Comparison of ENCODE assay signal across 8 cellular contexts in the genomic region with DNA sequence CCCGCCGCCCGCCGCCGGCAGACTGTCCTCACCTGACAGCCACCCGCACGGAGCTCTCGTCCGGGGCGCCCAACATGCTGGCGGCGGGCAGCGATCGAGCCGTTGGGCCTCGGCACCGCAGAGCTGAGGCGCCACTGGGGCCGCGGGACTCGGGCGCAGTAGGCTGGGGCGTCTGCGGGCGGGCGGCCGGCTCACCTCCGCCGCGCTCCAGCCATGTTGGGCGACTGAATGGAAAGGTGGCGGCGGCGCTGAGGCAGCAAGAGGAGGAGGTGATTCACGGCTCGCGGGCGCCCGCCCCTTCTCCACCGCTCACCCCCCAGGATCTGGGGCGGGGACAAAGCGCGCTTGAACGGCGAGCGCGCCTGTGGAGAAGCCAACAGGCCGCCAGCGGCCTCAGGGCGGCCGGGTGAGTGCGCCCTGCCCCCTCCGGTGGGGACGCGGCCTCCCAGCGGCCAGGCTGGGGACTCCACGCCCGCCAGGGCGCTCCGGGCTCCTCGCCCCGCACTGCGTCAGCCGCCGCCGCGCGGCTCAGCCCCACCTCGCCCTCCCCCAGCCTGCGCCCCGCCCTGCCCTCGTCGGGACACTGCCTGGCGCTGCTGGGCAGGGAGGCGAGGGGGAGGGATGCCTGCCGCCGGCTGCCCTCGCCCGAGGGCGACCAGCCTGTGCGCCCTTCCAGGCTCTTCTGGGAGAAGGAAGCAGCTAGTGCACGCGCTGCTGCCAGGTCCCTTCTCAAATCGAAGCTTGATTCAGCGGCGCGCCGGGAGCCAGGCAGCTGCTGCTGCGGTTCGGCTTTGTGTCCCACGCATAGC.
DNase-seq lines count a peak whose midpoint lies in the region; ATAC-seq lines count a peak whose summit lies in the region.

Gene KIF21A, minus strand, starts transcription at position 226 of the 809 bp plus-strand sequence. Its CDS starts 150 bp downstream, at position 76.

- ATAC-seq in GM18909 (IDR thresholded peaks at IDR 0.05; ENCODE audit: poor library complexity, unreplicated experiment) = peak; percentile 96
- ATAC-seq in HG03159 (IDR thresholded peaks at IDR 0.05; ENCODE audit: unreplicated experiment) = peak; percentile 98

- DNase-seq in AG08395 (ENCODE audit: low spot score) = peak; percentile 91
- DNase-seq in NCI-H345 (lab: John Stamatoyannopoulos, UW) = peak; percentile 88
- peak; percentile 82 to 87 for DNase-seq in activated CD4-positive, alpha-beta T cell treated with anti-CD3 and anti-CD28 coated beads for 4 hours
- DNase-seq in stimulated activated CD4-positive, alpha-beta T cell treated with anti-CD3 and anti-CD28 coated beads, Interleukin-1b, Interleukin-23, amount 100 ng/mL, for 4 hours (ENCODE audit: low read depth in 2 of 2) = peak; percentile 74 to 83

- H3K27ac ChIP-seq in cingulate gyrus (ENCODE audit: low read depth, low read length) = peak within 1 kb of the TSS; percentile 96
- peak within 1 kb of the TSS; percentile 97 for H3K27ac ChIP-seq in layer of hippocampus (ENCODE audit: low read depth, low read length)

- H3K27me3 ChIP-seq in layer of hippocampus (ENCODE audit: control insufficient read depth, insufficient read depth, low read length) = no peaks in the 10 kb centered on the region

Comparison
In these comparisons a context has a peak if more than half of its experiments do, and no peak if none do; other contexts are left out.
1. Peak in every context shown above with its lines: DNase-seq, ATAC-seq and H3K27ac ChIP-seq.